25 cellular contexts compared by ENCODE assay signal in genomic region chr11:60934091-60934789, GRCh38. TPM values are rescaled to one million over a fixed set of nuclear protein-coding genes. Genes with fewer than 3 reads are reported as not detected.
DNase-seq lines count a peak whose midpoint lies in the region; ATAC-seq, FAIRE-seq and TF ChIP-seq lines count a peak whose summit lies in the region.
"Had no signal": no experiment of that assay in that cellular context is flagged by ENCODE, and none has a peak within 500 bp of the region (broad histone marks: within the 10 kb centered on the region; RNA-seq: fewer than 3 reads in every experiment).

No MANE protein-coding gene starts in this region.

- H4K8ac ChIP-seq in IMR-90 (ENCODE audit: low read depth in 2 of 2, low read length in 2 of 2) (no peak overlapping the region), neuronal stem cell (ENCODE audit: low read depth, low read length) (no peak overlapping the region)

- H2AK5ac ChIP-seq in IMR-90 (ENCODE audit: low read depth, low read length) (no peak overlapping the region), neuronal stem cell (ENCODE audit: low read depth, low read length) (no peak overlapping the region)

- no peak for TF ChIP-seq EP300 in K562 (IDR thresholded peaks at IDR 0.05; ENCODE audit: low read length)

- H3K9me3 ChIP-seq in IMR-90 (ENCODE audit: control insufficient read depth, insufficient read depth, low read length), result no peaks in the 10 kb centered on the region
- no peaks in the 10 kb centered on the region for H3K9me3 ChIP-seq in K562 (replicated peaks; ENCODE audit: control insufficient read depth, insufficient read depth, low read depth, low read length)
- no peaks in the 10 kb centered on the region for H3K9me3 ChIP-seq in neuronal stem cell (replicated peaks in 1 of 2; ENCODE audit: control insufficient read depth in 2 of 2, insufficient read depth in 1 of 2, low read depth in 1 of 2, low read length in 2 of 2)
- H3K9me3 ChIP-seq: A549; BLaER1 treated with 17β-estradiol and CSF1 and Interleukin-3, amounts not matched to agents 10 nM and 100 nM had no signal

- H3K9me1 ChIP-seq in IMR-90 (ENCODE audit: insufficient read depth, low read length) (no peaks in the 10 kb centered on the region), K562 (ENCODE audit: control insufficient read depth, insufficient read depth, low read length) (no peaks in the 10 kb centered on the region)

- no peaks in the 10 kb centered on the region for H3K27me3 ChIP-seq in GM06990 (replicated peaks; ENCODE audit: control insufficient read depth, insufficient read depth, low read length)
- no peaks in the 10 kb centered on the region for H3K27me3 ChIP-seq in IMR-90 (ENCODE audit: control insufficient read depth, insufficient read depth, low read length)
- peaks cover 72 to 93% of the 10 kb centered on the region in 2 experiments for H3K27me3 ChIP-seq in K562 (ENCODE audit: control insufficient read depth in 2 of 2, insufficient read depth in 2 of 2, low read length in 2 of 2)
- H3K27me3 ChIP-seq in neuronal stem cell (ENCODE audit: control insufficient read depth in 3 of 3, insufficient read depth in 3 of 3, low read depth in 1 of 3, low read length in 3 of 3), result no peaks in the 10 kb centered on the region
- H3K27me3 ChIP-seq: BLaER1 treated with 17β-estradiol and CSF1 and Interleukin-3, amounts not matched to agents 10 nM and 100 nM had no signal

- in situ Hi-C loops in IMR-90 (cut with MboI; ENCODE audit: low sequenced_read_pairs) (no loop called here), K562 (cut with MboI) (no loop called here)

- H2BK20ac ChIP-seq in IMR-90 (ENCODE audit: low read depth, low read length), result no peak overlapping the region

- H3K27ac ChIP-seq in IMR-90 (ENCODE audit: insufficient read depth, low read length), result no peak overlapping the region
- no peak overlapping the region for H3K27ac ChIP-seq in K562 (ENCODE audit: extremely low read depth, low read depth, low read length)
- H3K27ac ChIP-seq in neuronal stem cell (replicated peaks; ENCODE audit: low read length), result no peak overlapping the region
- H3K27ac ChIP-seq: A549; BLaER1 treated with 17β-estradiol and CSF1 and Interleukin-3, amounts not matched to agents 10 nM and 100 nM had no signal

- CTCF ChIA-PET in IMR-90 (lab: Yijun Ruan, JAX) (no interaction called here), K562 (lab: Yijun Ruan, JAX; ENCODE audit: low intra/inter-chr PET ratio) (no interaction called here)

- H2BK15ac ChIP-seq in IMR-90 (ENCODE audit: low read depth, low read length) (no peak overlapping the region), neuronal stem cell (ENCODE audit: low read length) (no peak overlapping the region)

- H2BK5ac ChIP-seq in IMR-90 (ENCODE audit: low read depth, low read length, poor library complexity, severe bottlenecking) (no peak overlapping the region), neuronal stem cell (ENCODE audit: low read length) (no peak overlapping the region)

- H3K9ac ChIP-seq in IMR-90 (ENCODE audit: low read depth, low read length), result no peak overlapping the region
- no peak overlapping the region; a peak in 1 of 4 replicates for H3K9ac ChIP-seq in K562 (ENCODE audit: insufficient read depth in 1 of 2, low read depth in 2 of 2, low read length in 2 of 2)
- peak overlapping the region; percentile 3 for H3K9ac ChIP-seq in neuronal stem cell (ENCODE audit: low read depth, low read length, poor library complexity)
- H3K9ac ChIP-seq: BLaER1 treated with 17β-estradiol and CSF1 and Interleukin-3, amounts not matched to agents 10 nM and 100 nM had no signal

- no peaks in the 10 kb centered on the region for H3K79me2 ChIP-seq in K562 (ENCODE audit: control insufficient read depth, insufficient read depth, low read length)

- H4K20me1 ChIP-seq in IMR-90 (ENCODE audit: insufficient read depth, low read length) (no peaks in the 10 kb centered on the region), K562 (replicated peaks; ENCODE audit: control insufficient read depth, insufficient read depth, low read length) (peaks cover 22% of the 10 kb centered on the region; the same call in 1 of the 2 replicates)

- H3K4me2 ChIP-seq in IMR-90 (ENCODE audit: low read depth, low read length) (no peak overlapping the region), K562 (ENCODE audit: insufficient read depth, low read length) (no peak overlapping the region), neuronal stem cell (ENCODE audit: insufficient read depth, low read length, poor library complexity, severe bottlenecking) (no peak overlapping the region)
- H3K4me2 ChIP-seq: A549 had no signal

- H3K79me1 ChIP-seq in IMR-90 (ENCODE audit: low read depth in 1 of 2, low read length in 2 of 2) (no peaks in the 10 kb centered on the region), neuronal stem cell (ENCODE audit: low read depth, low read length) (peaks cover 3% of the 10 kb centered on the region)

- TF ChIP-seq CTCF in GM06990 (IDR thresholded peaks at IDR 0.05; ENCODE audit: insufficient read depth, low read length, poor library complexity, severe bottlenecking), result no peak
- no peak for TF ChIP-seq CTCF in IMR-90 (conservative IDR thresholded peaks at IDR 0.05; ENCODE audit: low read depth, low read length)
- TF ChIP-seq CTCF in K562 (IDR thresholded peaks at IDR 0.05 in 2 of 3, conservative IDR thresholded peaks at IDR 0.05 in 1 of 3; ENCODE audit: insufficient read depth in 2 of 3, low read depth in 1 of 3, low read length in 3 of 3), result no peak

- H4K91ac ChIP-seq in IMR-90 (ENCODE audit: insufficient read depth, low read depth, low read length) (no peak overlapping the region), neuronal stem cell (ENCODE audit: low read depth, low read length, poor library complexity) (no peak overlapping the region)

- no peak overlapping the region for H2BK120ac ChIP-seq in IMR-90 (ENCODE audit: low read depth, low read length)
- H2BK120ac ChIP-seq in neuronal stem cell (ENCODE audit: low read depth, low read length), result no peak overlapping the region

- FAIRE-seq in K562 (lab: Jason Lieb, UNC), result no peak
- FAIRE-seq: A549, D721Med had no signal

- H3K4me1 ChIP-seq in IMR-90 (ENCODE audit: control insufficient read depth, insufficient read depth, low read length), result no peaks in the 10 kb centered on the region; the same call in 1 of the 2 replicates
- H3K4me1 ChIP-seq in K562 (replicated peaks in 1 of 2; ENCODE audit: control insufficient read depth in 2 of 2, insufficient read depth in 2 of 2, low read length in 2 of 2), result peaks cover 0 to 24% of the 10 kb centered on the region in 2 experiments; a peak in 1 of 5 replicates
- H3K4me1 ChIP-seq in neuronal stem cell (ENCODE audit: control insufficient read depth in 2 of 2, insufficient read depth in 1 of 2, low read depth in 1 of 2, low read length in 2 of 2), result peaks cover 2 to 8% of the 10 kb centered on the region in 2 donors
- H3K4me1 ChIP-seq: A549 had no signal

- POLR2A ChIA-PET in IMR-90 (lab: Charles Lee; ENCODE audit: unreplicated experiment) (no interaction called here), K562 (lab: Yijun Ruan, JAX) (no interaction called here)

- no peak overlapping the region for H4K5ac ChIP-seq in IMR-90 (ENCODE audit: low read depth, low read length)

- H3K4me3 ChIP-seq in GM06990 (replicated peaks; ENCODE audit: low read depth, low read length), result no peak overlapping the region
- H3K4me3 ChIP-seq in IMR-90 (ENCODE audit: insufficient read depth, low read depth, low read length), result no peak overlapping the region
- H3K4me3 ChIP-seq in K562, result no peak overlapping the region
- no peak overlapping the region for H3K4me3 ChIP-seq in neuronal stem cell (ENCODE audit: low read length in 2 of 2)
- H3K4me3 ChIP-seq: A549; BLaER1 treated with 17β-estradiol and CSF1 and Interleukin-3, amounts not matched to agents 10 nM and 100 nM had no signal

- intact Hi-C loops in IMR-90 (cut with micrococcal nuclease), result no loop called here
- intact Hi-C loops in K562 (cut with micrococcal nuclease), result no loop called here

- WGBS in IMR-90 (ENCODE audit: extremely low coverage in 2 of 2, insufficient read length in 1 of 2), 2 experiments, result 95% methylated on average over 24 of the region's 57 CpGs; no CpG with 5 or more reads in 1 of the 2 experiments
- WGBS in K562 (ENCODE audit: insufficient coverage, low coverage, missing lambda C conversion rate), result 10% methylated on average over 39 of the region's 57 CpGs
- no CpG with 5 or more reads among the region's 57 CpGs for WGBS in neuronal stem cell (ENCODE audit: extremely low coverage in 2 of 2, insufficient read length in 2 of 2, insufficient replicate concordance in 1 of 2), 2 donors

- no peak overlapping the region for H3K23ac ChIP-seq in IMR-90 (ENCODE audit: low read depth, low read length)
- H3K23ac ChIP-seq in neuronal stem cell (ENCODE audit: low read depth, low read length, poor library complexity), result no peak overlapping the region

- H3K4ac ChIP-seq in IMR-90 (ENCODE audit: low read depth, low read length) (no peak overlapping the region), neuronal stem cell (ENCODE audit: low read length) (no peak overlapping the region)

- H3K18ac ChIP-seq in IMR-90 (ENCODE audit: low read depth, low read length) (no peak overlapping the region), neuronal stem cell (ENCODE audit: low read length) (peak overlapping the region; percentile 21)

- H2AFZ ChIP-seq in IMR-90 (replicated peaks; ENCODE audit: low read length, poor library complexity), result no peak overlapping the region
- no peak overlapping the region for H2AFZ ChIP-seq in K562 (ENCODE audit: low read depth, low read length)
- no peak overlapping the region for H2AFZ ChIP-seq in neuronal stem cell (ENCODE audit: low read length)

- no peak overlapping the region for H3K56ac ChIP-seq in IMR-90 (ENCODE audit: extremely low read depth, insufficient read depth, low read length)

- peak overlapping the region; percentile 50 for H2AK9ac ChIP-seq in IMR-90 (replicated peaks; ENCODE audit: low read depth, low read length, poor library complexity)

- H3K36me3 ChIP-seq in GM06990 (ENCODE audit: control insufficient read depth, insufficient read depth, low read length) (peaks cover 15% of the 10 kb centered on the region), IMR-90 (ENCODE audit: control insufficient read depth, insufficient read depth, low read length) (peaks cover 51% of the 10 kb centered on the region), K562 (ENCODE audit: control insufficient read depth, insufficient read depth, low read length) (no peaks in the 10 kb centered on the region), neuronal stem cell (replicated peaks in 1 of 2; ENCODE audit: control insufficient read depth in 2 of 2, insufficient read depth in 2 of 2, low read length in 2 of 2) (peaks cover 52 to 82% of the 10 kb centered on the region in 2 donors)

- TF ChIP-seq POLR2A in IMR-90 (IDR thresholded peaks at IDR 0.05; ENCODE audit: low read depth, low read length) (no peak), K562 (conservative IDR thresholded peaks at IDR 0.05) (no peak)

- H2BK12ac ChIP-seq in neuronal stem cell (ENCODE audit: low read length), result no peak overlapping the region

- no TSS peak for BruUV-seq in IMR-90 (replicated peaks; lab: Mats Ljungman, UMichigan)
- BruUV-seq in K562 (replicated peaks; lab: Mats Ljungman, UMichigan), result no TSS peak

- TF ChIP-seq RAD21 in IMR-90 (IDR thresholded peaks at IDR 0.05; ENCODE audit: low read length), result no peak
- no peak for TF ChIP-seq RAD21 in K562 (CRISPR knock-in tag; conservative IDR thresholded peaks at IDR 0.05 in 1 of 2, IDR thresholded peaks at IDR 0.05 in 1 of 2)

- ATAC-seq in IMR-90 (ENCODE audit: low read depth) (no peak), K562 (peak; percentile 64), HG03280 (IDR thresholded peaks at IDR 0.05; ENCODE audit: unreplicated experiment) (no peak), GM18498 (IDR thresholded peaks at IDR 0.05; ENCODE audit: unreplicated experiment) (no peak)
- ATAC-seq: A549; CD8-positive, alpha-beta T cell; SK-N-SH treated with all-trans-retinoic acid at 6 μM for 48 hours; T-cell had no signal

- H3K14ac ChIP-seq in IMR-90 (replicated peaks; ENCODE audit: low read depth, low read length) (no peak overlapping the region), neuronal stem cell (ENCODE audit: low read length) (no peak overlapping the region)

- dilution Hi-C loops in IMR-90 (cut with HindIII; ENCODE audit: low sequenced_read_pairs, unreplicated experiment), result no loop called here

- DNase-seq in GM06990 (ENCODE audit: extremely low read depth, insufficient read length) (peak; percentile 38), IMR-90 (no peak), K562 (ENCODE audit: extremely low read depth in 1 of 4, low spot score in 3 of 4) (no peak), neuronal stem cell (ENCODE audit: low spot score) (no peak), ureter (ENCODE audit: low spot score) (no peak)
- no peak for DNase-seq in stimulated activated CD4-positive, alpha-beta T cell treated with anti-CD3 and anti-CD28 coated beads, Interleukin-4, amount 100 ng/mL, for 24 hours
- DNase-seq: CD8-positive, alpha-beta T cell; DMS79; Karpas-422; MM.1S; NCI-H1092 treated with DMSO at 0.1 percent for 48 hours; NCI-H146; NCI-H2029 treated with DMSO at 0.1 percent for 48 hours; NCI-H2171; NCI-H446; NCI-H69; OCI-M1; SHP77 treated with DMSO at 0.1 percent for 48 hours; T-cell had no signal

RNA-seq across cellular contexts. Expression of gene TMEM132A, which starts 10.0 kb away (rescaled TPM):
- total RNA-seq in IMR-90 (2012; rRNA removed), result 7.7 and 8.3 TPM in 2 replicates
- polyA plus RNA-seq in IMR-90 (2012; rRNA removed), result 64.2 and 74.8 TPM in 2 replicates
- polyA plus RNA-seq in IMR-90 (2012; cell fraction: cytosol; rRNA removed), result 87.8 and 103 TPM in 2 replicates
- 240 and 518 TPM in 2 replicates for polyA plus RNA-seq in IMR-90 (2012; cell fraction: nucleus; rRNA removed; ENCODE audit: low replicate concordance)
- total RNA-seq in K562 (2011; cell fraction: chromatin; rRNA removed; ENCODE audit: low replicate concordance), result 0.77 and 2.6 TPM in 2 replicates
- total RNA-seq in K562 (2011; cell fraction: nucleolus; rRNA removed), result 1.4 and 2.5 TPM in 2 replicates
- 1.2 and 2.1 TPM in 2 replicates for total RNA-seq in K562 (2011; cell fraction: nucleoplasm; rRNA removed)
- total RNA-seq in K562 (2014; rRNA removed), result 0.12 and 0.14 TPM in 2 replicates
- not detected in 2 replicates for total RNA-seq in K562 (2014; rRNA removed; fragmentation: Illumina TruSeq; extraction: Trizol)
- total RNA-seq in K562 (2015; rRNA removed; fragmentation: Illumina TruSeq; extraction: Trizol), result 0.04 TPM in 1 of 2 replicates, not detected in the other
- total RNA-seq in K562 (2021), result 0.24 and 0.47 TPM in 2 replicates
- polyA plus RNA-seq in K562 (2011; rRNA removed), result 0.18 and 0.20 TPM in 2 replicates
- polyA plus RNA-seq in K562 (2011; cell fraction: cytosol; rRNA removed), result 0.03 and 0.30 TPM in 2 replicates
- polyA plus RNA-seq in K562 (2011; cell fraction: nucleus; rRNA removed), result 1.1 and 3.4 TPM in 2 replicates
- polyA plus RNA-seq in K562 (2012), result 0.12 and 0.26 TPM in 2 replicates
- polyA plus RNA-seq in K562 (2014; fragmentation: Illumina TruSeq; extraction: Trizol), result not detected in 2 replicates
- polyA plus RNA-seq in K562 (2014; fragmentation: Nextera tagmentation; extraction: Ambion mirVana), result not detected
- polyA plus RNA-seq in K562 (2014; rRNA removed), result 0.93 and 1.1 TPM in 2 replicates
- polyA minus RNA-seq in K562 (2011; rRNA and poly(A)+ RNA removed), result 0.15 and 0.46 TPM in 2 replicates
- 0.73 and 1.4 TPM in 2 replicates for polyA minus RNA-seq in K562 (2011; cell fraction: cytosol; rRNA and poly(A)+ RNA removed)
- 1.8 and 2.2 TPM in 2 replicates for polyA minus RNA-seq in K562 (2011; cell fraction: nucleus; rRNA and poly(A)+ RNA removed)
- 90.5 TPM for polyA plus RNA-seq in neuronal stem cell (2013, experiment 1 of 2)
- polyA plus RNA-seq in neuronal stem cell (2013, experiment 2 of 2), result 91.3 TPM
- total RNA-seq in ureter, result 8.0 TPM
- total RNA-seq: CD8-positive, alpha-beta T cell had no signal

RNA-seq across cellular contexts. Expression of gene SLC15A3, which starts 17.7 kb away (rescaled TPM):
- total RNA-seq in IMR-90 (2012; rRNA removed) (1.9 and 3.2 TPM in 2 replicates), K562 (2014; rRNA removed) (not detected in 2 replicates), K562 (2014; rRNA removed; fragmentation: Illumina TruSeq; extraction: Trizol) (not detected in 2 replicates), K562 (2015; rRNA removed; fragmentation: Illumina TruSeq; extraction: Trizol) (not detected in 2 replicates), K562 (2021) (0.27 and 0.45 TPM in 2 replicates), ureter (32.3 TPM)
- polyA plus RNA-seq in IMR-90 (2012; rRNA removed) (4.4 and 5.2 TPM in 2 replicates), K562 (2011; rRNA removed) (not detected in 2 replicates), K562 (2014; fragmentation: Illumina TruSeq; extraction: Trizol) (not detected in 2 replicates), K562 (2014; fragmentation: Nextera tagmentation; extraction: Ambion mirVana) (not detected), K562 (2014; rRNA removed) (0.07 TPM in 1 of 2 replicates, not detected in the other)
- polyA plus RNA-seq in IMR-90 (2012; cell fraction: cytosol; rRNA removed), result 2.9 and 8.9 TPM in 2 replicates
- 4.4 and 7.8 TPM in 2 replicates for polyA plus RNA-seq in IMR-90 (2012; cell fraction: nucleus; rRNA removed; ENCODE audit: low replicate concordance)
- not detected in 2 replicates for total RNA-seq in K562 (2011; cell fraction: chromatin; rRNA removed; ENCODE audit: low replicate concordance)
- not detected in 2 replicates for total RNA-seq in K562 (2011; cell fraction: nucleolus; rRNA removed)
- not detected in 2 replicates for total RNA-seq in K562 (2011; cell fraction: nucleoplasm; rRNA removed)
- polyA plus RNA-seq in K562 (2011; cell fraction: cytosol; rRNA removed), result not detected in 2 replicates
- not detected in 2 replicates for polyA plus RNA-seq in K562 (2011; cell fraction: nucleus; rRNA removed)
- polyA plus RNA-seq in K562 (2012), result not detected in 2 replicates
- not detected in 2 replicates for polyA minus RNA-seq in K562 (2011; rRNA and poly(A)+ RNA removed)
- polyA minus RNA-seq in K562 (2011; cell fraction: cytosol; rRNA and poly(A)+ RNA removed), result not detected in 2 replicates
- polyA minus RNA-seq in K562 (2011; cell fraction: nucleus; rRNA and poly(A)+ RNA removed), result not detected in 2 replicates
- polyA plus RNA-seq in neuronal stem cell (2013, experiment 1 of 2), result 44.3 TPM
- 45.8 TPM for polyA plus RNA-seq in neuronal stem cell (2013, experiment 2 of 2)
- polyA plus RNA-seq: A549 had no signal

RNA-seq across cellular contexts. Expression of gene TMEM109, which starts 20.3 kb away (rescaled TPM):
- total RNA-seq in IMR-90 (2012; rRNA removed) (15.1 and 17.2 TPM in 2 replicates), K562 (2014; rRNA removed) (26.8 and 48.2 TPM in 2 replicates), K562 (2014; rRNA removed; fragmentation: Illumina TruSeq; extraction: Trizol) (23.3 and 30.5 TPM in 2 replicates), K562 (2015; rRNA removed; fragmentation: Illumina TruSeq; extraction: Trizol) (31.3 and 32.7 TPM in 2 replicates), K562 (2021) (69.8 and 79.0 TPM in 2 replicates), ureter (86.8 TPM)
- polyA plus RNA-seq in IMR-90 (2012; rRNA removed) (69.7 and 73.6 TPM in 2 replicates), K562 (2011; rRNA removed) (16.2 and 24.9 TPM in 2 replicates), K562 (2014; fragmentation: Illumina TruSeq; extraction: Trizol) (71.3 and 83.1 TPM in 2 replicates), K562 (2014; fragmentation: Nextera tagmentation; extraction: Ambion mirVana) (10 to 100 TPM in 1 of 2 experiments, 1 to 10 TPM in 1; 9.2 to 18.3 TPM), K562 (2014; rRNA removed) (31.7 and 44.0 TPM in 2 replicates)
- 56.6 and 60.6 TPM in 2 replicates for polyA plus RNA-seq in IMR-90 (2012; cell fraction: cytosol; rRNA removed)
- 8.8 and 14.0 TPM in 2 replicates for polyA plus RNA-seq in IMR-90 (2012; cell fraction: nucleus; rRNA removed; ENCODE audit: low replicate concordance)
- total RNA-seq in K562 (2011; cell fraction: chromatin; rRNA removed; ENCODE audit: low replicate concordance), result 15.1 and 39.4 TPM in 2 replicates
- 48.2 and 68.0 TPM in 2 replicates for total RNA-seq in K562 (2011; cell fraction: nucleolus; rRNA removed)
- 65.5 and 90.9 TPM in 2 replicates for total RNA-seq in K562 (2011; cell fraction: nucleoplasm; rRNA removed)
- 21.6 and 39.6 TPM in 2 replicates for polyA plus RNA-seq in K562 (2011; cell fraction: cytosol; rRNA removed)
- polyA plus RNA-seq in K562 (2011; cell fraction: nucleus; rRNA removed), result 16.5 and 20.7 TPM in 2 replicates
- polyA plus RNA-seq in K562 (2012), result 43.2 and 51.4 TPM in 2 replicates
- polyA minus RNA-seq in K562 (2011; rRNA and poly(A)+ RNA removed), result 10.7 and 12.1 TPM in 2 replicates
- 20.4 and 24.0 TPM in 2 replicates for polyA minus RNA-seq in K562 (2011; cell fraction: cytosol; rRNA and poly(A)+ RNA removed)
- 5.5 and 8.0 TPM in 2 replicates for polyA minus RNA-seq in K562 (2011; cell fraction: nucleus; rRNA and poly(A)+ RNA removed)
- polyA plus RNA-seq in neuronal stem cell (2013, experiment 1 of 2), result 64.1 TPM
- 63.1 TPM for polyA plus RNA-seq in neuronal stem cell (2013, experiment 2 of 2)

RNA-seq across cellular contexts. Expression of gene PRPF19, which starts 27.9 kb away (rescaled TPM):
- 29.7 and 29.8 TPM in 2 replicates for total RNA-seq in IMR-90 (2012; rRNA removed)
- 48.5 and 50.4 TPM in 2 replicates for polyA plus RNA-seq in IMR-90 (2012; rRNA removed)
- 50.5 and 59.1 TPM in 2 replicates for polyA plus RNA-seq in IMR-90 (2012; cell fraction: cytosol; rRNA removed)
- 28.4 and 43.7 TPM in 2 replicates for polyA plus RNA-seq in IMR-90 (2012; cell fraction: nucleus; rRNA removed; ENCODE audit: low replicate concordance)
- total RNA-seq in K562 (2011; cell fraction: chromatin; rRNA removed; ENCODE audit: low replicate concordance), result 44.6 and 81.5 TPM in 2 replicates
- 57.1 and 61.7 TPM in 2 replicates for total RNA-seq in K562 (2011; cell fraction: nucleolus; rRNA removed)
- total RNA-seq in K562 (2011; cell fraction: nucleoplasm; rRNA removed), result 54.4 and 88.4 TPM in 2 replicates
- total RNA-seq in K562 (2014; rRNA removed), result 93.5 and 122 TPM in 2 replicates
- 58.4 and 68.0 TPM in 2 replicates for total RNA-seq in K562 (2014; rRNA removed; fragmentation: Illumina TruSeq; extraction: Trizol)
- total RNA-seq in K562 (2015; rRNA removed; fragmentation: Illumina TruSeq; extraction: Trizol), result 84.9 and 89.6 TPM in 2 replicates
- total RNA-seq in K562 (2021), result 193 and 208 TPM in 2 replicates
- polyA plus RNA-seq in K562 (2011; rRNA removed), result 31.5 and 61.8 TPM in 2 replicates
- polyA plus RNA-seq in K562 (2011; cell fraction: cytosol; rRNA removed), result 40.2 and 96.7 TPM in 2 replicates
- polyA plus RNA-seq in K562 (2011; cell fraction: nucleus; rRNA removed), result 41.7 and 70.4 TPM in 2 replicates
- polyA plus RNA-seq in K562 (2012), result 146 and 194 TPM in 2 replicates
- polyA plus RNA-seq in K562 (2014; fragmentation: Illumina TruSeq; extraction: Trizol), result 212 and 213 TPM in 2 replicates
- polyA plus RNA-seq in K562 (2014; fragmentation: Nextera tagmentation; extraction: Ambion mirVana), result 10 to 100 TPM in 1 of 2 experiments, 1 to 10 TPM in 1; 9.4 to 16.5 TPM
- 73.1 and 73.2 TPM in 2 replicates for polyA plus RNA-seq in K562 (2014; rRNA removed)
- 23.9 and 28.7 TPM in 2 replicates for polyA minus RNA-seq in K562 (2011; rRNA and poly(A)+ RNA removed)
- 53.3 and 75.9 TPM in 2 replicates for polyA minus RNA-seq in K562 (2011; cell fraction: cytosol; rRNA and poly(A)+ RNA removed)
- polyA minus RNA-seq in K562 (2011; cell fraction: nucleus; rRNA and poly(A)+ RNA removed), result 41.1 and 43.4 TPM in 2 replicates
- polyA plus RNA-seq in neuronal stem cell (2013, experiment 1 of 2), result 80.3 TPM
- polyA plus RNA-seq in neuronal stem cell (2013, experiment 2 of 2), result 77.6 TPM
- 113 TPM for total RNA-seq in ureter

RNA-seq across cellular contexts. Expression of gene CD6, which starts 37.2 kb away (rescaled TPM):
- total RNA-seq in IMR-90 (2012; rRNA removed), result not detected in 2 replicates
- polyA plus RNA-seq in IMR-90 (2012; rRNA removed), result not detected in 2 replicates
- polyA plus RNA-seq in IMR-90 (2012; cell fraction: cytosol; rRNA removed), result not detected in 2 replicates
- polyA plus RNA-seq in IMR-90 (2012; cell fraction: nucleus; rRNA removed; ENCODE audit: low replicate concordance), result not detected in 2 replicates
- total RNA-seq in K562 (2011; cell fraction: chromatin; rRNA removed; ENCODE audit: low replicate concordance), result not detected in 2 replicates
- not detected in 2 replicates for total RNA-seq in K562 (2011; cell fraction: nucleolus; rRNA removed)
- not detected in 2 replicates for total RNA-seq in K562 (2011; cell fraction: nucleoplasm; rRNA removed)
- total RNA-seq in K562 (2014; rRNA removed), result not detected in 2 replicates
- total RNA-seq in K562 (2014; rRNA removed; fragmentation: Illumina TruSeq; extraction: Trizol), result not detected in 2 replicates
- total RNA-seq in K562 (2015; rRNA removed; fragmentation: Illumina TruSeq; extraction: Trizol), result not detected in 2 replicates
- 0.84 and 1.5 TPM in 2 replicates for total RNA-seq in K562 (2021)
- not detected in 2 replicates for polyA plus RNA-seq in K562 (2011; rRNA removed)
- not detected in 2 replicates for polyA plus RNA-seq in K562 (2011; cell fraction: cytosol; rRNA removed)
- polyA plus RNA-seq in K562 (2011; cell fraction: nucleus; rRNA removed), result not detected in 2 replicates
- polyA plus RNA-seq in K562 (2012), result not detected in 2 replicates
- not detected in 2 replicates for polyA plus RNA-seq in K562 (2014; fragmentation: Illumina TruSeq; extraction: Trizol)
- polyA plus RNA-seq in K562 (2014; fragmentation: Nextera tagmentation; extraction: Ambion mirVana), result not detected
- not detected in 2 replicates for polyA plus RNA-seq in K562 (2014; rRNA removed)
- not detected in 2 replicates for polyA minus RNA-seq in K562 (2011; rRNA and poly(A)+ RNA removed)
- polyA minus RNA-seq in K562 (2011; cell fraction: cytosol; rRNA and poly(A)+ RNA removed), result not detected in 2 replicates
- polyA minus RNA-seq in K562 (2011; cell fraction: nucleus; rRNA and poly(A)+ RNA removed), result not detected in 2 replicates
- 0.21 TPM for polyA plus RNA-seq in neuronal stem cell (2013, experiment 1 of 2)
- 0.24 TPM for polyA plus RNA-seq in neuronal stem cell (2013, experiment 2 of 2)
- 4.2 TPM for total RNA-seq in ureter
